Comparison of ENCODE assay signal across 24 cellular contexts in genomic region chr7:34389332-34390078, GRCh38.
"Had no signal": no experiment of that assay in that cellular context is flagged by ENCODE, and none has a peak within 500 bp of the region (broad histone marks: within the 10 kb centered on the region; RNA-seq: fewer than 3 reads in every experiment).

No MANE protein-coding gene starts in this region.

- H3K9me3 ChIP-seq: body of pancreas, suprapubic skin, tibial nerve had no signal

- H3K4me1 ChIP-seq: body of pancreas, foreskin keratinocyte, stomach, suprapubic skin, tibial nerve had no signal

- H3K27me3 ChIP-seq: body of pancreas, cardiac muscle cell, foreskin keratinocyte, stomach, suprapubic skin, tibial nerve had no signal

- H3K36me3 Mint-ChIP-seq: activated naive CD4-positive, alpha-beta T cell treated with anti-CD3 and anti-CD28 coated beads, Interleukin-2, amount 10 ng/mL, durations not matched to agents 7 days and 5 days; stimulated activated effector memory CD8-positive, alpha-beta T cell treated with anti-CD3 and anti-CD28 coated beads, Interleukin-12 subunit alpha, Interleukin-12 subunit beta, amount 100 ng/mL, for 72 hours had no signal

- ATAC-seq: activated CD4-positive, CD25-positive, alpha-beta regulatory T cell treated with anti-CD3 and anti-CD28 coated beads, Interleukin-2, amount 50 U/mL, for 24 hours; activated naive CD8-positive, alpha-beta T cell treated with anti-CD3 and anti-CD28 coated beads, Interleukin-2, amount 50 U/mL, for 24 hours; activated T-cell treated with anti-CD3 and anti-CD28 coated beads, Interleukin-2, amount 50 U/mL, for 72 hours; body of pancreas; foreskin keratinocyte; left ventricle myocardium superior; sciatic nerve; stimulated activated effector memory CD8-positive, alpha-beta T cell treated with anti-CD3 and anti-CD28 coated beads, Interleukin-12 subunit alpha, Interleukin-12 subunit beta, amount 100 ng/mL, for 72 hours had no signal

- H3K9me3 Mint-ChIP-seq: activated CD4-positive, alpha-beta memory T cell treated with anti-CD3 and anti-CD28 coated beads, Interleukin-2, amount 10 ng/mL, durations not matched to agents 7 days and 5 days; activated CD4-positive, alpha-beta T cell treated with anti-CD3 and anti-CD28 coated beads, Interleukin-2, amount 10 ng/mL, durations not matched to agents 24 days and 14 days; activated naive CD8-positive, alpha-beta T cell treated with anti-CD3 and anti-CD28 coated beads, Interleukin-2, amount 50 U/mL, for 24 hours; nephron had no signal

- H3K27ac Mint-ChIP-seq: activated CD4-positive, alpha-beta memory T cell treated with anti-CD3 and anti-CD28 coated beads, Interleukin-2, amount 10 ng/mL, durations not matched to agents 7 days and 5 days; activated CD4-positive, alpha-beta T cell treated with anti-CD3 and anti-CD28 coated beads, Interleukin-2, amount 10 ng/mL, durations not matched to agents 24 days and 14 days; activated naive CD4-positive, alpha-beta T cell treated with anti-CD3 and anti-CD28 coated beads, Interleukin-2, amount 10 ng/mL, durations not matched to agents 7 days and 5 days; activated naive CD8-positive, alpha-beta T cell treated with anti-CD3 and anti-CD28 coated beads, Interleukin-2, amount 50 U/mL, for 24 hours; activated T-cell treated with anti-CD3 and anti-CD28 coated beads, Interleukin-2, amount 50 U/mL, for 72 hours; dendritic cell treated with granulocyte-macrophage colony-stimulating factor and Interleukin-4, amounts not matched to agents 40 ng/mL and 50 ng/mL, for 4 days; nephron; stimulated activated effector memory CD8-positive, alpha-beta T cell treated with anti-CD3 and anti-CD28 coated beads, Interleukin-12 subunit alpha, Interleukin-12 subunit beta, amount 100 ng/mL, for 72 hours had no signal

- H3K27me3 Mint-ChIP-seq: activated CD4-positive, alpha-beta memory T cell treated with anti-CD3 and anti-CD28 coated beads, Interleukin-2, amount 10 ng/mL, durations not matched to agents 7 days and 5 days; activated CD4-positive, alpha-beta T cell treated with anti-CD3 and anti-CD28 coated beads, Interleukin-2, amount 10 ng/mL, durations not matched to agents 24 days and 14 days; activated naive CD4-positive, alpha-beta T cell treated with anti-CD3 and anti-CD28 coated beads, Interleukin-2, amount 10 ng/mL, durations not matched to agents 7 days and 5 days; activated naive CD8-positive, alpha-beta T cell treated with anti-CD3 and anti-CD28 coated beads, Interleukin-2, amount 50 U/mL, for 24 hours; dendritic cell treated with granulocyte-macrophage colony-stimulating factor and Interleukin-4, amounts not matched to agents 40 ng/mL and 50 ng/mL, for 4 days had no signal

- H3K4me3 ChIP-seq: body of pancreas, cardiac muscle cell, stomach, suprapubic skin, tibial nerve had no signal

- DNase-seq: activated CD4-positive, alpha-beta memory T cell treated with anti-CD3 and anti-CD28 coated beads, Interleukin-2, amount 10 ng/mL, durations not matched to agents 7 days and 5 days; activated CD4-positive, alpha-beta T cell treated with anti-CD3 and anti-CD28 coated beads, Interleukin-2, amount 10 ng/mL, durations not matched to agents 24 days and 14 days; activated effector memory CD4-positive, alpha-beta T cell treated with Interleukin-2 at 50 U/mL for 16 hours; activated naive CD4-positive, alpha-beta T cell treated with anti-CD3 and anti-CD28 coated beads, Interleukin-2, amount 10 ng/mL, durations not matched to agents 7 days and 5 days; activated naive CD8-positive, alpha-beta T cell treated with anti-CD3 and anti-CD28 coated beads, Interleukin-2, amount 50 U/mL, for 24 hours; activated T-cell treated with anti-CD3 and anti-CD28 coated beads, Interleukin-2, amount 50 U/mL, for 72 hours; body of pancreas; effector CD4-positive, alpha-beta T cell; foreskin keratinocyte; left ventricle myocardium superior; mammary epithelial cell; midbrain; occipital lobe; small intestine; stimulated activated CD4-positive, alpha-beta T cell treated with anti-CD3 and anti-CD28 coated beads, Interleukin-2, amount 100 ng/mL, for 24 hours; stomach had no signal

- H3K27ac ChIP-seq: body of pancreas, cardiac muscle cell, foreskin keratinocyte, stomach, suprapubic skin, tibial nerve had no signal

- H3K4me3 Mint-ChIP-seq: activated CD4-positive, alpha-beta memory T cell treated with anti-CD3 and anti-CD28 coated beads, Interleukin-2, amount 10 ng/mL, durations not matched to agents 7 days and 5 days; activated CD4-positive, alpha-beta T cell treated with anti-CD3 and anti-CD28 coated beads, Interleukin-2, amount 10 ng/mL, durations not matched to agents 24 days and 14 days; activated naive CD4-positive, alpha-beta T cell treated with anti-CD3 and anti-CD28 coated beads, Interleukin-2, amount 10 ng/mL, durations not matched to agents 7 days and 5 days; activated naive CD8-positive, alpha-beta T cell treated with anti-CD3 and anti-CD28 coated beads, Interleukin-2, amount 50 U/mL, for 24 hours; activated T-cell treated with anti-CD3 and anti-CD28 coated beads, Interleukin-2, amount 50 U/mL, for 72 hours; dendritic cell treated with granulocyte-macrophage colony-stimulating factor and Interleukin-4, amounts not matched to agents 40 ng/mL and 50 ng/mL, for 4 days; nephron; stimulated activated effector memory CD8-positive, alpha-beta T cell treated with anti-CD3 and anti-CD28 coated beads, Interleukin-12 subunit alpha, Interleukin-12 subunit beta, amount 100 ng/mL, for 72 hours had no signal

- H3K4me1 Mint-ChIP-seq: activated CD4-positive, alpha-beta memory T cell treated with anti-CD3 and anti-CD28 coated beads, Interleukin-2, amount 10 ng/mL, durations not matched to agents 7 days and 5 days; activated CD4-positive, alpha-beta T cell treated with anti-CD3 and anti-CD28 coated beads, Interleukin-2, amount 10 ng/mL, durations not matched to agents 24 days and 14 days; activated naive CD4-positive, alpha-beta T cell treated with anti-CD3 and anti-CD28 coated beads, Interleukin-2, amount 10 ng/mL, durations not matched to agents 7 days and 5 days; activated naive CD8-positive, alpha-beta T cell treated with anti-CD3 and anti-CD28 coated beads, Interleukin-2, amount 50 U/mL, for 24 hours; nephron; stimulated activated effector memory CD8-positive, alpha-beta T cell treated with anti-CD3 and anti-CD28 coated beads, Interleukin-12 subunit alpha, Interleukin-12 subunit beta, amount 100 ng/mL, for 72 hours had no signal

- H3K36me3 ChIP-seq: cardiac muscle cell, stomach, suprapubic skin, tibial nerve had no signal
